1 cellular context compared by ENCODE assay signal in the genomic region with DNA sequence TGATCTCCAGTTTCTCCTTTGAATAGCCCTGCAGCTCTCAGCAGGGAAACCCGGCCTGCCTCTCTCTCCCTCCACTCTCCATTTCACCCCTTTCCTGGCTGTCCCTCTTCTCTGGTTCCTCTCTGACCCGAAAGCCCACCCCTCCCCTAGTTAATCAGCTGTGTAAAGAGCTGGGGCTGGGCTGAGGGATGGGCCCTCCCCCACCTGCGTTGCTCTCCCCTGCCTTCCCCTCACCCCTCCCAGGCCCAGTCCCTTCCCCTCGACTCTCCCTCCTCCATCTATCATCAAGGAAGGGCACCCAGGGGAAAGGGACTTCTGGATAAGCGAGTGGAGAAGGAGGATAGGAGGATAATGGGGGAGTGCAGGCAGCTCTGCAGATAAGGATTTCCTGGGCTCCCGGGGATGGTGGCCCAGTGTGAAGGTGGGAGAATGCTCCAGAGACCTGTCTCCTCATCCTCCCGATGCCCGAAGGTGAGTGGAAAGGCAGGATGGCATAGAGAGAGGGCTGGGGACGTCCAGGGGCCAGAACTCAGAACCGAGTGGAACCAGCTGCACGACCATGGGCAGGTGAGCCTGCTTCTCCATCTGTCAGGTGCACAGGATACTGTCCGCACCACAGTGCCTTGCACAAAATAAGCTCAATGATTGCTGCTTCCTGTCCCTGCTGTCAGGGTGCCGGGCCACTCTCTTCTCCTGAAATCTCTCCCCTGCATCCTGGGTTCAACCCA.
TF ChIP-seq lines count a peak whose summit lies in the region.

No MANE protein-coding gene starts in this region.

TF ChIP-seq in GM23338, 12 proteins besides CTCF, POLR2A, EP300 and RAD21:
- no peak for TF ChIP-seq POLR2AphosphoS5 (IDR thresholded peaks at IDR 0.05; ENCODE audit: low read depth)
- TF ChIP-seq ZNF114 (CRISPR knock-in tag; IDR thresholded peaks at IDR 0.05), result no peak
- TF ChIP-seq, protein P1, sequence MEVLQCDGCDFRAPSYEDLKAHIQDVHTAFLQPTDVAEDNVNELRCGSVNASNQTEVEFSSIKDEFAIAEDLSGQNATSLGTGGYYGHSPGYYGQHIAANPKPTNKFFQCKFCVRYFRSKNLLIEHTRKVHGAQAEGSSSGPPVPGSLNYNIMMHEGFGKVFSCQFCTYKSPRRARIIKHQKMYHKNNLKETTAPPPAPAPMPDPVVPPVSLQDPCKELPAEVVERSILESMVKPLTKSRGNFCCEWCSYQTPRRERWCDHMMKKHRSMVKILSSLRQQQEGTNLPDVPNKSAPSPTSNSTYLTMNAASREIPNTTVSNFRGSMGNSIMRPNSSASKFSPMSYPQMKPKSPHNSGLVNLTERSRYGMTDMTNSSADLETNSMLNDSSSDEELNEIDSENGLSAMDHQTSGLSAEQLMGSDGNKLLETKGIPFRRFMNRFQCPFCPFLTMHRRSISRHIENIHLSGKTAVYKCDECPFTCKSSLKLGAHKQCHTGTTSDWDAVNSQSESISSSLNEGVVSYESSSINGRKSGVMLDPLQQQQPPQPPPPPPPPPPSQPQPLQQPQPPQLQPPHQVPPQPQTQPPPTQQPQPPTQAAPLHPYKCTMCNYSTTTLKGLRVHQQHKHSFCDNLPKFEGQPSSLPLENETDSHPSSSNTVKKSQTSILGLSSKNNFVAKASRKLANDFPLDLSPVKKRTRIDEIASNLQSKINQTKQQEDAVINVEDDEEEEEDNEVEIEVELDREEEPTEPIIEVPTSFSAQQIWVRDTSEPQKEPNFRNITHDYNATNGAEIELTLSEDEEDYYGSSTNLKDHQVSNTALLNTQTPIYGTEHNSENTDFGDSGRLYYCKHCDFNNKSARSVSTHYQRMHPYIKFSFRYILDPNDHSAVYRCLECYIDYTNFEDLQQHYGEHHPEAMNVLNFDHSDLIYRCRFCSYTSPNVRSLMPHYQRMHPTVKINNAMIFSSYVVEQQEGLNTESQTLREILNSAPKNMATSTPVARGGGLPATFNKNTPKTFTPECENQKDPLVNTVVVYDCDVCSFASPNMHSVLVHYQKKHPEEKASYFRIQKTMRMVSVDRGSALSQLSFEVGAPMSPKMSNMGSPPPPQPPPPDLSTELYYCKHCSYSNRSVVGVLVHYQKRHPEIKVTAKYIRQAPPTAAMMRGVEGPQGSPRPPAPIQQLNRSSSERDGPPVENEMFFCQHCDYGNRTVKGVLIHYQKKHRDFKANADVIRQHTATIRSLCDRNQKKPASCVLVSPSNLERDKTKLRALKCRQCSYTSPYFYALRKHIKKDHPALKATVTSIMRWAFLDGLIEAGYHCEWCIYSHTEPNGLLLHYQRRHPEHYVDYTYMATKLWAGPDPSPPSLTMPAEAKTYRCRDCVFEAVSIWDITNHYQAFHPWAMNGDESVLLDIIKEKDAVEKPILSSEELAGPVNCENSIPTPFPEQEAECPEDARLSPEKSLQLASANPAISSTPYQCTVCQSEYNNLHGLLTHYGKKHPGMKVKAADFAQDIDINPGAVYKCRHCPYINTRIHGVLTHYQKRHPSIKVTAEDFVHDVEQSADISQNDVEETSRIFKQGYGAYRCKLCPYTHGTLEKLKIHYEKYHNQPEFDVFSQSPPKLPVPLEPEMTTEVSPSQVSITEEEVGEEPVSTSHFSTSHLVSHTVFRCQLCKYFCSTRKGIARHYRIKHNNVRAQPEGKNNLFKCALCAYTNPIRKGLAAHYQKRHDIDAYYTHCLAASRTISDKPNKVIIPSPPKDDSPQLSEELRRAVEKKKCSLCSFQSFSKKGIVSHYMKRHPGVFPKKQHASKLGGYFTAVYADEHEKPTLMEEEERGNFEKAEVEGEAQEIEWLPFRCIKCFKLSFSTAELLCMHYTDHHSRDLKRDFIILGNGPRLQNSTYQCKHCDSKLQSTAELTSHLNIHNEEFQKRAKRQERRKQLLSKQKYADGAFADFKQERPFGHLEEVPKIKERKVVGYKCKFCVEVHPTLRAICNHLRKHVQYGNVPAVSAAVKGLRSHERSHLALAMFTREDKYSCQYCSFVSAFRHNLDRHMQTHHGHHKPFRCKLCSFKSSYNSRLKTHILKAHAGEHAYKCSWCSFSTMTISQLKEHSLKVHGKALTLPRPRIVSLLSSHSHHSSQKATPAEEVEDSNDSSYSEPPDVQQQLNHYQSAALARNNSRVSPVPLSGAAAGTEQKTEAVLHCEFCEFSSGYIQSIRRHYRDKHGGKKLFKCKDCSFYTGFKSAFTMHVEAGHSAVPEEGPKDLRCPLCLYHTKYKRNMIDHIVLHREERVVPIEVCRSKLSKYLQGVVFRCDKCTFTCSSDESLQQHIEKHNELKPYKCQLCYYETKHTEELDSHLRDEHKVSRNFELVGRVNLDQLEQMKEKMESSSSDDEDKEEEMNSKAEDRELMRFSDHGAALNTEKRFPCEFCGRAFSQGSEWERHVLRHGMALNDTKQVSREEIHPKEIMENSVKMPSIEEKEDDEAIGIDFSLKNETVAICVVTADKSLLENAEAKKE (CRISPR knock-in tag; IDR thresholded peaks at IDR 0.05), result no peak
- no peak for TF ChIP-seq EZH2phosphoT487 (IDR thresholded peaks at IDR 0.05; ENCODE audit: unreplicated experiment)
- no peak for TF ChIP-seq ZNF331 (CRISPR knock-in tag; IDR thresholded peaks at IDR 0.05; ENCODE audit: low read depth)
- TF ChIP-seq EZH2 (IDR thresholded peaks at IDR 0.05; ENCODE audit: low read depth, unreplicated experiment), result no peak
